Comparison of ENCODE assay signal across 10 cellular contexts in genomic region chr3:61927332-61927731, GRCh38.
DNase-seq lines count a peak whose midpoint lies in the region; ATAC-seq and TF ChIP-seq lines count a peak whose summit lies in the region.
"Had no signal": no experiment of that assay in that cellular context is flagged by ENCODE, and none has a peak within 500 bp of the region (broad histone marks: within the 10 kb centered on the region; RNA-seq: fewer than 3 reads in every experiment).

No MANE protein-coding gene starts in this region.

- no peaks in the 10 kb centered on the region for H3K27me3 Mint-ChIP-seq in mesothelial cell of epicardium (ENCODE audit: low read depth)

- H3K4me3 Mint-ChIP-seq in mesothelial cell of epicardium = no peak overlapping the region

- H3K27ac ChIP-seq in upper lobe of left lung (peak overlapping the region in 3 of 4 donors; percentile 23 to 60 (median 28)), WERI-Rb-1 (no peak overlapping the region)

- 42 to 49% methylated on average over 3 of the region's 3 CpGs for WGBS in upper lobe of left lung, 2 donors

- DNase-seq in MG63 = peak; percentile 77
- peak; percentile 14 for DNase-seq in epithelial cell of esophagus (ENCODE audit: low read depth)
- DNase-seq in mesothelial cell of epicardium (ENCODE audit: low spot score in 2 of 2, unreplicated experiment in 2 of 2) = no peak
- no peak for DNase-seq in upper lobe of left lung
- no peak for DNase-seq in middle frontal gyrus (ENCODE audit: extremely low spot score, low spot score)
- no peak for DNase-seq in NCI-H1694 treated with DMSO at 0.1 percent for 48 hours (lab: John Stamatoyannopoulos, UW)
- DNase-seq in WERI-Rb-1 = no peak
- no peak for DNase-seq in NCI-H82 treated with DMSO at 0.1 percent for 48 hours (lab: John Stamatoyannopoulos, UW; ENCODE audit: unreplicated experiment)
- DNase-seq: activated CD4-positive, alpha-beta T cell treated with anti-CD3 and anti-CD28 coated beads for 48 hours; NCI-H774 had no signal

- H3K4me3 ChIP-seq in MG63 (no peak overlapping the region), epithelial cell of esophagus (ENCODE audit: low read length) (no peak overlapping the region), upper lobe of left lung (no peak overlapping the region), WERI-Rb-1 (ENCODE audit: low read depth, low read length) (no peak overlapping the region)

- no peaks in the 10 kb centered on the region for H3K36me3 Mint-ChIP-seq in mesothelial cell of epicardium

- no peaks in the 10 kb centered on the region for H3K9me3 ChIP-seq in MG63
- no peaks in the 10 kb centered on the region for H3K9me3 ChIP-seq in upper lobe of left lung
- no peaks in the 10 kb centered on the region for H3K9me3 ChIP-seq in WERI-Rb-1 (ENCODE audit: severe bottlenecking)

- peaks cover 8 to 30% (median 19%) of the 10 kb centered on the region in 4 donors for H3K4me1 ChIP-seq in upper lobe of left lung

- no peak for TF ChIP-seq POLR2A in upper lobe of left lung (IDR thresholded peaks at IDR 0.05)

- H3K36me3 ChIP-seq in MG63 = no peaks in the 10 kb centered on the region
- H3K36me3 ChIP-seq in upper lobe of left lung = no peaks in the 10 kb centered on the region
- no peaks in the 10 kb centered on the region for H3K36me3 ChIP-seq in WERI-Rb-1

- H3K27me3 ChIP-seq in MG63 (no peaks in the 10 kb centered on the region), upper lobe of left lung (no peaks in the 10 kb centered on the region), WERI-Rb-1 (ENCODE audit: insufficient read depth, low read depth, severe bottlenecking) (no peaks in the 10 kb centered on the region)

- no peak for TF ChIP-seq CTCF in epithelial cell of esophagus (IDR thresholded peaks at IDR 0.05; ENCODE audit: insufficient read depth, low read depth, low read length, missing control alignments)
- no peak for TF ChIP-seq CTCF in mesothelial cell of epicardium (IDR thresholded peaks at IDR 0.05; ENCODE audit: unreplicated experiment)
- no peak for TF ChIP-seq CTCF in upper lobe of left lung (IDR thresholded peaks at IDR 0.05)
- no peak for TF ChIP-seq CTCF in WERI-Rb-1 (IDR thresholded peaks at IDR 0.05; ENCODE audit: low read depth, low read length)

- TF ChIP-seq EP300 in upper lobe of left lung (IDR thresholded peaks at IDR 0.05) = no peak

- H3K4me1 Mint-ChIP-seq in mesothelial cell of epicardium = peaks cover 19% of the 10 kb centered on the region

- no peaks in the 10 kb centered on the region for H3K9me3 Mint-ChIP-seq in mesothelial cell of epicardium

- peak overlapping the region; percentile 40 for H3K27ac Mint-ChIP-seq in mesothelial cell of epicardium

- peak; percentile 58 to 89 for ATAC-seq in upper lobe of left lung (ENCODE audit: low FRiP score in 2 of 2)

Comparison
In these comparisons a context has a peak if more than half of its experiments do, and no peak if none do; other contexts are left out.
1. DNase-seq: peak in MG63 (single experiment) and epithelial cell of esophagus (single experiment); none in mesothelial cell of epicardium (0 of 2), upper lobe of left lung (0 of 2), middle frontal gyrus (single experiment), NCI-H1694 treated with DMSO at 0.1 percent for 48 hours (single experiment), WERI-Rb-1 (single experiment) and NCI-H82 treated with DMSO at 0.1 percent for 48 hours (single experiment).